Comparison of ENCODE assay signal across 20 cellular contexts in the genomic region with DNA sequence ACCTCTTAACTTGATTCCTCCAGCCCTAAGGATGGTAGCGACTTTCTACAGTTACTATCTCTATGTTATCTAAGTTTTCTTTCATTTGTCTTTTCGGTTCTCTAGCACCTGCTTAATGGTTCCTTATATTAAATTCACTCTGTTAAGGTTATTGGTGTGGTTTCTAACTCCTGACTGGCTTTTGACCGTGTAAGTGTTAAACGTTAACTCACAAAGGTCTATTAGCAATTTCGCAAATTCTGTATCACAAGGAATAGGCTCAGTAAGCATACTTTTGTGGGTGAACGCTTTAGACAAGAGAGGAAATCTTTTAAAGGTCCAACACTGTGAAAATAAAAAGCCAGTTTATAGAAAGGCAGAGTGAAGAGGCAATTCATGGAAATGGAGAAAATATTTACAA.
DNase-seq lines count a peak whose midpoint lies in the region; ATAC-seq and TF ChIP-seq lines count a peak whose summit lies in the region.
"Had no signal": no experiment of that assay in that cellular context is flagged by ENCODE, and none has a peak within 500 bp of the region (broad histone marks: within the 10 kb centered on the region; RNA-seq: fewer than 3 reads in every experiment).

No MANE protein-coding gene starts in this region.

- no peaks in the 10 kb centered on the region for H3K27me3 ChIP-seq in tibial artery
- H3K27me3 ChIP-seq: BE2C; BLaER1 treated with 17β-estradiol and CSF1 and Interleukin-3, amounts not matched to agents 10 nM and 100 nM had no signal

- no peak overlapping the region for H3K27ac ChIP-seq in tibial artery
- H3K27ac ChIP-seq: A549; BLaER1 treated with 17β-estradiol and CSF1 and Interleukin-3, amounts not matched to agents 10 nM and 100 nM; GM23248 had no signal

- ATAC-seq in left lobe of liver (peak; percentile 28), GM19328 (IDR thresholded peaks at IDR 0.05; ENCODE audit: unreplicated experiment) (no peak)
- ATAC-seq: A549 had no signal

- peaks cover 0 to 8% (median 3%) of the 10 kb centered on the region in 3 donors for H3K9me3 ChIP-seq in tibial artery
- H3K9me3 ChIP-seq: A549, BE2C had no signal

- H3K36me3 ChIP-seq in tibial artery = no peaks in the 10 kb centered on the region
- H3K36me3 ChIP-seq: BE2C; BLaER1 treated with 17β-estradiol and CSF1 and Interleukin-3, amounts not matched to agents 10 nM and 100 nM had no signal

- H3K4me1 ChIP-seq in tibial artery = no peaks in the 10 kb centered on the region
- H3K4me1 ChIP-seq: A549, BE2C had no signal

- H3K4me3 ChIP-seq in epithelial cell of proximal tubule (ENCODE audit: low read depth, low read length) (no peak overlapping the region), tibial artery (no peak overlapping the region)
- H3K4me3 ChIP-seq: A549; BLaER1 treated with 17β-estradiol and CSF1 and Interleukin-3, amounts not matched to agents 10 nM and 100 nM; GM23248 had no signal

- peak; percentile 63 for DNase-seq in epithelial cell of proximal tubule (ENCODE audit: low read depth)
- no peak for DNase-seq in left lobe of liver (ENCODE audit: low spot score)
- DNase-seq in renal cortical epithelial cell (ENCODE audit: low read depth) = peak; percentile 86
- no peak for DNase-seq in tibial artery
- no peak for DNase-seq in cerebellum (ENCODE audit: low spot score)
- DNase-seq: 8988T; ACHN; AML-193; BE2C; CD4-positive, alpha-beta T cell; CD8-positive, alpha-beta memory T cell; DMS53; DMS79 treated with DMSO at 0.1 percent for 48 hours; GF-D8; GM23248; H7; HCEC 1CT had no signal

- TF ChIP-seq CTCF in epithelial cell of proximal tubule (conservative IDR thresholded peaks at IDR 0.05; ENCODE audit: low read depth, low read length) (no peak), tibial artery (IDR thresholded peaks at IDR 0.05) (no peak)

- intact Hi-C loops in tibial artery (cut with DNase I; ENCODE audit: low total_unique reads) = no loop called here

Comparison
In these comparisons a context has a peak if more than half of its experiments do, and no peak if none do; other contexts are left out.
1. DNase-seq: peak in epithelial cell of proximal tubule (single experiment) and renal cortical epithelial cell (single experiment); none in left lobe of liver (single experiment), tibial artery (0 of 2) and cerebellum (single experiment).